Comparison of ENCODE assay signal across 8 cellular contexts in the genomic region with DNA sequence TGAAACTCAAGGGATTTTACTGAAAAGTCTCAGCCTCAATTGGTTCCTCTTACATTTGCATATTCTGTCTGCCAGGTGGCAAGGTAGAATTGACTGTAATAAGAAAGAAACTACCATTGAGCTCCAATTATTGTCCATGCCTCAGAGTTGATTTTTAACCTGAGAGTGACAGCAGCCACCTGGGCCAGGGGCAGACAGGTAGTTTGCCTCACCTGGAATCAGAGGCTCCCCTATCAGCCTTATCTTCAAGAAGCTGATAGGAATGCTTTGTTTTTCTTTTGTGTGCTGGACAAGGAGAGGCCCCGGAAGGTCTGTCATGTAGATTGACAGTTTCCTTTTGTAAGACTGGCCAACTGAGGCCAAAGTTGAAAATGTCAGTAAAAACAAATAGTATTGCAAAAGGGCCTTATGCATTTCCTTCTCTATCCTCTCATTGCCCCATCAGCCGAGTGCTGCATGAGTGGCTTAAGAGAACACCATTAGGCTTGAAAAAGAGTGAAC. TPM values are rescaled to one million over a fixed set of nuclear protein-coding genes. Genes with fewer than 3 reads are reported as not detected.
DNase-seq lines count a peak whose midpoint lies in the region; ATAC-seq, FAIRE-seq and TF ChIP-seq lines count a peak whose summit lies in the region.

No MANE protein-coding gene starts in this region.

- no peaks in the 10 kb centered on the region for H3K9me3 Mint-ChIP-seq in T-helper 1 cell treated with Interleukin-12 subunit alpha and Interleukin-12 subunit beta and Interleukin-4 antibody, amounts not matched to agents 30 μg/mL and 1 μg/mL, for 36 hours
- H3K9me3 Mint-ChIP-seq in central memory CD8-positive, alpha-beta T cell: no peaks in the 10 kb centered on the region

- H3K27ac Mint-ChIP-seq in T-helper 1 cell treated with Interleukin-12 subunit alpha and Interleukin-12 subunit beta and Interleukin-4 antibody, amounts not matched to agents 30 μg/mL and 1 μg/mL, for 36 hours: peak overlapping the region; percentile 81
- peak overlapping the region; percentile 99 for H3K27ac Mint-ChIP-seq in central memory CD8-positive, alpha-beta T cell (ENCODE audit: low read depth)

- peaks cover 10 to 34% of the 10 kb centered on the region in 2 donors for H3K4me1 ChIP-seq in small intestine (ENCODE audit: control insufficient read depth in 2 of 2, insufficient read depth in 1 of 2, low read depth in 1 of 2, low read length in 1 of 2)
- peaks cover 0 to 12% of the 10 kb centered on the region in 2 donors for H3K4me1 ChIP-seq in breast epithelium

- H3K9me3 ChIP-seq in small intestine (ENCODE audit: control insufficient read depth, low read depth): no peaks in the 10 kb centered on the region
- H3K9me3 ChIP-seq in breast epithelium: no peaks in the 10 kb centered on the region

- H3K36me3 ChIP-seq in small intestine (ENCODE audit: control insufficient read depth in 2 of 2, insufficient read depth in 2 of 2, low read length in 2 of 2) (no peaks in the 10 kb centered on the region), breast epithelium (no peaks in the 10 kb centered on the region)

- WGBS in small intestine, 3 donors: 3 to 17% (median 14%) methylated on average over 2 of the region's 2 CpGs

- no peak for FAIRE-seq in small intestine (lab: Jason Lieb, UNC)

- H3K4me3 Mint-ChIP-seq in T-helper 1 cell treated with Interleukin-12 subunit alpha and Interleukin-12 subunit beta and Interleukin-4 antibody, amounts not matched to agents 30 μg/mL and 1 μg/mL, for 36 hours: no peak overlapping the region
- peak overlapping the region; percentile 49 for H3K4me3 Mint-ChIP-seq in central memory CD8-positive, alpha-beta T cell

- peak overlapping the region; percentile 30 to 85 for H3K27ac ChIP-seq in small intestine (ENCODE audit: low read depth in 1 of 2, low read length in 1 of 2)
- H3K27ac ChIP-seq in breast epithelium: peak overlapping the region in 1 of 2 donors; percentile 34

- intact Hi-C loops in breast epithelium (cut with DNase I; ENCODE audit: low total_unique reads): no loop called here

- no peak for DNase-seq in T-helper 1 cell
- no peak for DNase-seq in central memory CD8-positive, alpha-beta T cell (ENCODE audit: low spot score in 2 of 2)
- peak; percentile 55 for DNase-seq in small intestine
- no peak for DNase-seq in occipital lobe (lab: John Stamatoyannopoulos, UW)
- no peak for DNase-seq in breast epithelium (ENCODE audit: low spot score in 2 of 2)
- DNase-seq in putamen (ENCODE audit: low spot score): no peak

- peak; percentile 68 for ATAC-seq in HG03342 (IDR thresholded peaks at IDR 0.05; ENCODE audit: unreplicated experiment)
- ATAC-seq in central memory CD8-positive, alpha-beta T cell (replicated peaks; ENCODE audit: extremely low read depth, poor library complexity, severe bottlenecking): peak; percentile 13

- H3K4me1 Mint-ChIP-seq in T-helper 1 cell treated with Interleukin-12 subunit alpha and Interleukin-12 subunit beta and Interleukin-4 antibody, amounts not matched to agents 30 μg/mL and 1 μg/mL, for 36 hours (ENCODE audit: low read depth): peaks cover 83% of the 10 kb centered on the region
- H3K4me1 Mint-ChIP-seq in central memory CD8-positive, alpha-beta T cell: peaks cover 92% of the 10 kb centered on the region

- H3K27me3 ChIP-seq in small intestine (ENCODE audit: control insufficient read depth in 2 of 2, insufficient read depth in 2 of 2, low read length in 2 of 2) (no peaks in the 10 kb centered on the region), breast epithelium (no peaks in the 10 kb centered on the region)

- TF ChIP-seq CTCF in breast epithelium (IDR thresholded peaks at IDR 0.05): no peak

- H3K36me3 Mint-ChIP-seq in T-helper 1 cell treated with Interleukin-12 subunit alpha and Interleukin-12 subunit beta and Interleukin-4 antibody, amounts not matched to agents 30 μg/mL and 1 μg/mL, for 36 hours (ENCODE audit: low read depth): peaks cover 65% of the 10 kb centered on the region
- peaks cover 62% of the 10 kb centered on the region for H3K36me3 Mint-ChIP-seq in central memory CD8-positive, alpha-beta T cell (ENCODE audit: insufficient read depth)

- H3K4me3 ChIP-seq in small intestine (ENCODE audit: low read depth in 1 of 2, low read length in 2 of 2): no peak overlapping the region
- H3K4me3 ChIP-seq in breast epithelium: no peak overlapping the region

- no peak for TF ChIP-seq POLR2A in breast epithelium (IDR thresholded peaks at IDR 0.05)

- no peaks in the 10 kb centered on the region for H3K27me3 Mint-ChIP-seq in T-helper 1 cell treated with Interleukin-12 subunit alpha and Interleukin-12 subunit beta and Interleukin-4 antibody, amounts not matched to agents 30 μg/mL and 1 μg/mL, for 36 hours (ENCODE audit: low read depth)
- no peaks in the 10 kb centered on the region for H3K27me3 Mint-ChIP-seq in central memory CD8-positive, alpha-beta T cell

RNA-seq across cellular contexts. Expression of gene CD44, which starts 34.1 kb away (rescaled TPM):
- polyA plus RNA-seq in small intestine: 10 to 100 TPM in 2 of 3 donors, 1 to 10 TPM in 1; 5.4 to 89.6 (median 25.9) TPM
- total RNA-seq in occipital lobe (6.2 TPM), breast epithelium (100 to 1,000 TPM; 255 to 348 (median 269) TPM)

Comparison
In these comparisons a context has a peak if more than half of its experiments do, and no peak if none do; other contexts are left out.
1. RNA of gene CD44, which starts 34.1 kb away (total RNA-seq): 255 to 348 TPM in breast epithelium; 6.2 TPM in occipital lobe (single experiment); every median in the first group is over 10 times any median in the second.